ENCODE assay signal across 8 cellular contexts in genomic region chr17:488993-489757, GRCh38. TPM values are rescaled to one million over a fixed set of nuclear protein-coding genes. Genes with fewer than 3 reads are reported as not detected.
A peak's percentile ranks its signal among the peaks of the same experiment; 100 is the strongest.
DNase-seq lines count a peak whose midpoint lies in the region; ATAC-seq, FAIRE-seq and TF ChIP-seq lines count a peak whose summit lies in the region.

No MANE protein-coding gene starts in this region.

- H3K27ac ChIP-seq in endothelial cell of umbilical vein (ENCODE audit: insufficient read depth, low read depth, low read length): no peak overlapping the region

- peak overlapping the region; percentile 62 to 90 (median 77) for H3K4me3 ChIP-seq in endothelial cell of umbilical vein (replicated peaks in 1 of 3; ENCODE audit: insufficient read depth in 1 of 3, low read depth in 1 of 3, low read length in 3 of 3)

- no peaks in the 10 kb centered on the region for H3K9me3 Mint-ChIP-seq in natural killer cell treated with Interleukin-12 subunit alpha and Interleukin-12 subunit beta and Interleukin-15 and Interleukin-18, amount 100 ng/mL, for 72 hours

- DNase-seq in activated CD4-positive, alpha-beta T cell treated with anti-CD3 and anti-CD28 coated beads for 48 hours: peak; percentile 55
- DNase-seq in activated CD4-positive, alpha-beta T cell treated with anti-CD3 and anti-CD28 coated beads, Interleukin-2, amount 50 U/mL, for 1 hour: no peak
- DNase-seq in SW480 (ENCODE audit: low spot score): peak; percentile 48
- DNase-seq in endothelial cell of umbilical vein (ENCODE audit: low read depth, low spot score): peak; percentile 51
- no peak for DNase-seq in natural killer cell treated with Interleukin-12 subunit alpha and Interleukin-12 subunit beta and Interleukin-15 and Interleukin-18, amount 100 ng/mL, for 72 hours (ENCODE audit: low spot score)
- no peak for DNase-seq in hypothalamus (lab: John Stamatoyannopoulos, UW)
- DNase-seq in DMS79 treated with DMSO at 0.1 percent for 48 hours (lab: John Stamatoyannopoulos, UW): no peak
- no peak for DNase-seq in cortex of kidney (lab: John Stamatoyannopoulos, UW)

- H3K36me3 Mint-ChIP-seq in natural killer cell treated with Interleukin-12 subunit alpha and Interleukin-12 subunit beta and Interleukin-15 and Interleukin-18, amount 100 ng/mL, for 72 hours: peaks cover 7% of the 10 kb centered on the region

- POLR2A ChIA-PET in endothelial cell of umbilical vein (lab: Charles Lee): no interaction called here

- no peaks in the 10 kb centered on the region for H3K9me1 ChIP-seq in endothelial cell of umbilical vein (replicated peaks; ENCODE audit: control insufficient read depth, extremely low read depth, insufficient read depth, low read length)

- peak overlapping the region; percentile 45 for H3K4me2 ChIP-seq in endothelial cell of umbilical vein (ENCODE audit: insufficient read depth, low read length)

- H3K4me1 ChIP-seq in endothelial cell of umbilical vein (ENCODE audit: control insufficient read depth, extremely low read depth, insufficient read depth, low read length): peaks cover 5% of the 10 kb centered on the region

- H3K27me3 ChIP-seq in endothelial cell of umbilical vein (ENCODE audit: control insufficient read depth in 2 of 2, insufficient read depth in 2 of 2, low read length in 2 of 2): no peaks in the 10 kb centered on the region

- peak overlapping the region; percentile 88 to 91 for H3K27ac Mint-ChIP-seq in natural killer cell treated with Interleukin-12 subunit alpha and Interleukin-12 subunit beta and Interleukin-15 and Interleukin-18, amount 100 ng/mL, for 72 hours

- TF ChIP-seq POLR2A in endothelial cell of umbilical vein (IDR thresholded peaks at IDR 0.05; ENCODE audit: low read depth, low read length): no peak

- intact Hi-C loops in endothelial cell of umbilical vein (cut with micrococcal nuclease): no loop called here

- peak overlapping the region; percentile 97 for H3K4me3 Mint-ChIP-seq in natural killer cell treated with Interleukin-12 subunit alpha and Interleukin-12 subunit beta and Interleukin-15 and Interleukin-18, amount 100 ng/mL, for 72 hours

- no peak for FAIRE-seq in endothelial cell of umbilical vein (lab: Jason Lieb, UNC)

- no peaks in the 10 kb centered on the region for H4K20me1 ChIP-seq in endothelial cell of umbilical vein (replicated peaks; ENCODE audit: control insufficient read depth, extremely low read depth, insufficient read depth, low read length)

- no peak for TF ChIP-seq CTCF in endothelial cell of umbilical vein (IDR thresholded peaks at IDR 0.05; ENCODE audit: extremely low read depth in 1 of 2, insufficient read depth in 1 of 2, low read depth in 1 of 2, low read length in 2 of 2)

- H3K79me2 ChIP-seq in endothelial cell of umbilical vein (ENCODE audit: control insufficient read depth, insufficient read depth, low read length): peaks cover 6% of the 10 kb centered on the region

- peaks cover 0 to 2% of the 10 kb centered on the region in 2 donors for H3K27me3 Mint-ChIP-seq in natural killer cell treated with Interleukin-12 subunit alpha and Interleukin-12 subunit beta and Interleukin-15 and Interleukin-18, amount 100 ng/mL, for 72 hours

- H3K9me3 ChIP-seq in endothelial cell of umbilical vein (replicated peaks; ENCODE audit: control insufficient read depth, insufficient read depth, low read length): no peaks in the 10 kb centered on the region

- H3K4me1 Mint-ChIP-seq in natural killer cell treated with Interleukin-12 subunit alpha and Interleukin-12 subunit beta and Interleukin-15 and Interleukin-18, amount 100 ng/mL, for 72 hours (ENCODE audit: low read depth in 2 of 2): peaks cover 10% of the 10 kb centered on the region in 2 donors

- H2AFZ ChIP-seq in endothelial cell of umbilical vein (ENCODE audit: low read depth, low read length): peak overlapping the region; percentile 39

- ATAC-seq in natural killer cell treated with Interleukin-12 subunit alpha and Interleukin-12 subunit beta and Interleukin-15 and Interleukin-18, amount 100 ng/mL, for 72 hours: peak; percentile 69 to 79

- dilution Hi-C loops in endothelial cell of umbilical vein (cut with MboI; ENCODE audit: extremely low pct_ligation_motif_present, low sequenced_read_pairs): no loop called here

- CTCF ChIA-PET in endothelial cell of umbilical vein (lab: Charles Lee): interaction anchor here (0.6 to 3.4 kb wide), 5 partner anchors 45 to 211 kb away, joined by 3 to 18 read pairs (median 3); no protein-coding TSS in a partner anchor

- H3K9ac ChIP-seq in endothelial cell of umbilical vein (replicated peaks; ENCODE audit: extremely low read depth, insufficient read depth, low read length): peak overlapping the region; percentile 77

- BruUV-seq in endothelial cell of umbilical vein (replicated peaks; lab: Mats Ljungman, UMichigan): TSS peak; percentile 73

- no peaks in the 10 kb centered on the region for H3K36me3 ChIP-seq in endothelial cell of umbilical vein (ENCODE audit: control insufficient read depth in 2 of 2, extremely low read depth in 1 of 2, insufficient read depth in 2 of 2, low read length in 2 of 2)

TF ChIP-seq in endothelial cell of umbilical vein, 7 proteins besides CTCF, POLR2A, EP300 and RAD21:
- TF ChIP-seq POLR2AphosphoS5 (IDR thresholded peaks at IDR 0.05; ENCODE audit: insufficient read depth, low read depth, low read length) (no peak), FOS (IDR thresholded peaks at IDR 0.05; ENCODE audit: borderline replicate concordance, insufficient read depth, low read length) (no peak), MYC (IDR thresholded peaks at IDR 0.05; ENCODE audit: low read depth, low read length) (no peak), MAX (IDR thresholded peaks at IDR 0.05; ENCODE audit: insufficient read depth, insufficient read length) (peak; percentile 9)

RNA-seq across cellular contexts. Expression of gene RFLNB, which starts 43.4 kb away (rescaled TPM):
- total RNA-seq in endothelial cell of umbilical vein: 60.7 and 70.8 TPM in 2 replicates
- polyA plus RNA-seq in endothelial cell of umbilical vein: 10.9 and 11.9 TPM in 2 replicates
- polyA plus RNA-seq in endothelial cell of umbilical vein (2011; cell fraction: cytosol; rRNA removed): 13.0 and 13.5 TPM in 2 replicates
- polyA plus RNA-seq in endothelial cell of umbilical vein (2011; cell fraction: nucleus; rRNA removed): 5.9 and 6.3 TPM in 2 replicates
- polyA plus RNA-seq in endothelial cell of umbilical vein (2012): 26.4 and 27.8 TPM in 2 replicates
- 13.2 and 17.4 TPM in 2 replicates for polyA minus RNA-seq in endothelial cell of umbilical vein
- not detected for polyA minus RNA-seq in endothelial cell of umbilical vein (2011; cell fraction: cytosol; rRNA and poly(A)+ RNA removed)
- polyA minus RNA-seq in endothelial cell of umbilical vein (2011; cell fraction: nucleus; rRNA and poly(A)+ RNA removed): 4.1 and 4.5 TPM in 2 replicates
- 100 to 1,000 TPM; 122 to 192 TPM for total RNA-seq in natural killer cell treated with Interleukin-12 subunit alpha and Interleukin-12 subunit beta and Interleukin-15 and Interleukin-18, amount 100 ng/mL, for 72 hours

Comparison
In these comparisons a context has a peak if more than half of its experiments do, and no peak if none do; other contexts are left out.
1. DNase-seq: peak in activated CD4-positive, alpha-beta T cell treated with anti-CD3 and anti-CD28 coated beads for 48 hours (single experiment), SW480 (single experiment) and endothelial cell of umbilical vein (single experiment); none in activated CD4-positive, alpha-beta T cell treated with anti-CD3 and anti-CD28 coated beads, Interleukin-2, amount 50 U/mL, for 1 hour (single experiment), natural killer cell treated with Interleukin-12 subunit alpha and Interleukin-12 subunit beta and Interleukin-15 and Interleukin-18, amount 100 ng/mL, for 72 hours (single experiment), hypothalamus (0 of 51), DMS79 treated with DMSO at 0.1 percent for 48 hours (single experiment) and cortex of kidney (single experiment).